In genomic region chr3:35562141-35562540, GRCh38 we compare ENCODE assay signal across 25 cellular contexts.
"Had no signal": no experiment of that assay in that cellular context is flagged by ENCODE, and none has a peak within 500 bp of the region (broad histone marks: within the 10 kb centered on the region; RNA-seq: fewer than 3 reads in every experiment).

No MANE protein-coding gene starts in this region.

- H3K36me3 Mint-ChIP-seq: memory B cell; naive thymus-derived CD4-positive, alpha-beta T cell; stimulated activated memory B cell treated with anti-CD40 and anti-IgM and Interleukin-4, amounts not matched to agents 10 μg/mL and 1 μg/mL and 100 μg/mL, for 72 hours had no signal

- ATAC-seq: left cardiac atrium; lower lobe of right lung; naive thymus-derived CD4-positive, alpha-beta T cell; right lobe of liver; upper lobe of right lung had no signal

- H3K27ac ChIP-seq: foreskin keratinocyte, left ventricle myocardium inferior, lower lobe of right lung, parathyroid adenoma, prostate gland, right lobe of liver, spleen, tibial artery, upper lobe of right lung, vagina had no signal

- H2AFZ ChIP-seq: parathyroid adenoma had no signal

- H3K27me3 Mint-ChIP-seq: memory B cell; naive thymus-derived CD4-positive, alpha-beta T cell; stimulated activated memory B cell treated with anti-CD40 and anti-IgM and Interleukin-4, amounts not matched to agents 10 μg/mL and 1 μg/mL and 100 μg/mL, for 72 hours; stimulated activated naive CD8-positive, alpha-beta T cell treated with anti-CD3 and anti-CD28 coated beads, Interleukin-15, Interleukin-2, amounts not matched to agents 100 ng/mL and 50 ng/mL, for 24 hours had no signal

- H3K9me3 Mint-ChIP-seq: endodermal cell had no signal

- H3K27ac Mint-ChIP-seq: endodermal cell; memory B cell; mesothelial cell of epicardium; naive thymus-derived CD4-positive, alpha-beta T cell; nephron progenitor cell; stimulated activated memory B cell treated with anti-CD40 and anti-IgM and Interleukin-4, amounts not matched to agents 10 μg/mL and 1 μg/mL and 100 μg/mL, for 72 hours; stimulated activated naive CD8-positive, alpha-beta T cell treated with anti-CD3 and anti-CD28 coated beads, Interleukin-15, Interleukin-2, amounts not matched to agents 100 ng/mL and 50 ng/mL, for 24 hours had no signal

- H3K79me2 ChIP-seq: parathyroid adenoma had no signal

- H3K4me3 Mint-ChIP-seq: endodermal cell; memory B cell; mesothelial cell of epicardium; naive thymus-derived CD4-positive, alpha-beta T cell; nephron progenitor cell; stimulated activated memory B cell treated with anti-CD40 and anti-IgM and Interleukin-4, amounts not matched to agents 10 μg/mL and 1 μg/mL and 100 μg/mL, for 72 hours; stimulated activated naive CD8-positive, alpha-beta T cell treated with anti-CD3 and anti-CD28 coated beads, Interleukin-15, Interleukin-2, amounts not matched to agents 100 ng/mL and 50 ng/mL, for 24 hours had no signal

- H3K36me3 ChIP-seq: left ventricle myocardium inferior, lower lobe of right lung, prostate gland, right lobe of liver, spleen, tibial artery, upper lobe of right lung, vagina had no signal

- H3K4me1 Mint-ChIP-seq: endodermal cell; memory B cell; mesothelial cell of epicardium; naive thymus-derived CD4-positive, alpha-beta T cell; nephron progenitor cell; stimulated activated memory B cell treated with anti-CD40 and anti-IgM and Interleukin-4, amounts not matched to agents 10 μg/mL and 1 μg/mL and 100 μg/mL, for 72 hours had no signal

- H3K27me3 ChIP-seq: foreskin keratinocyte, right lobe of liver, spleen, tibial artery, upper lobe of right lung, vagina had no signal

- H3K9ac ChIP-seq: parathyroid adenoma had no signal

- H3K9me3 ChIP-seq: lower lobe of right lung, prostate gland, right lobe of liver, vagina had no signal

- H3K4me3 ChIP-seq: left ventricle myocardium inferior, lower lobe of right lung, prostate gland, right lobe of liver, spleen, tibial artery, upper lobe of right lung, vagina had no signal

- H3K4me1 ChIP-seq: foreskin keratinocyte, left ventricle myocardium inferior, lower lobe of right lung, parathyroid adenoma, prostate gland, right lobe of liver, spleen, tibial artery, upper lobe of right lung, vagina had no signal

- DNase-seq: dermis blood vessel endothelial cell; effector CD4-positive, alpha-beta T cell; endodermal cell; erythroblast; foreskin keratinocyte; kidney; left cardiac atrium; left ventricle myocardium inferior; lower lobe of right lung; naive thymus-derived CD4-positive, alpha-beta T cell; nephron progenitor cell; right lobe of liver; spleen; stimulated activated CD4-positive, alpha-beta T cell treated with anti-CD3 and anti-CD28 coated beads, Interleukin-15, amount 100 ng/mL, for 24 hours; stimulated activated CD4-positive, alpha-beta T cell treated with anti-CD3 and anti-CD28 coated beads, Interleukin-1b, Interleukin-23, amount 100 ng/mL, for 48 hours; stimulated activated CD4-positive, alpha-beta T cell treated with anti-CD3 and anti-CD28 coated beads, Interleukin-4, amount 100 ng/mL, for 24 hours; tibial artery; upper lobe of right lung had no signal
